ENCODE assay signal across 1 cellular context in genomic region chr20:16729565-16730460, GRCh38.
TF ChIP-seq lines count a peak whose summit lies in the region.

TSS of gene SNRPB2 (plus strand) at chr20:16730026. CDS start at chr20:16731703, 1,677 bp downstream.

TF ChIP-seq in HepG2, 621 proteins besides CTCF, POLR2A, EP300 and RAD21 (continued from another document and continues in another):
- TF ChIP-seq, protein P1, sequence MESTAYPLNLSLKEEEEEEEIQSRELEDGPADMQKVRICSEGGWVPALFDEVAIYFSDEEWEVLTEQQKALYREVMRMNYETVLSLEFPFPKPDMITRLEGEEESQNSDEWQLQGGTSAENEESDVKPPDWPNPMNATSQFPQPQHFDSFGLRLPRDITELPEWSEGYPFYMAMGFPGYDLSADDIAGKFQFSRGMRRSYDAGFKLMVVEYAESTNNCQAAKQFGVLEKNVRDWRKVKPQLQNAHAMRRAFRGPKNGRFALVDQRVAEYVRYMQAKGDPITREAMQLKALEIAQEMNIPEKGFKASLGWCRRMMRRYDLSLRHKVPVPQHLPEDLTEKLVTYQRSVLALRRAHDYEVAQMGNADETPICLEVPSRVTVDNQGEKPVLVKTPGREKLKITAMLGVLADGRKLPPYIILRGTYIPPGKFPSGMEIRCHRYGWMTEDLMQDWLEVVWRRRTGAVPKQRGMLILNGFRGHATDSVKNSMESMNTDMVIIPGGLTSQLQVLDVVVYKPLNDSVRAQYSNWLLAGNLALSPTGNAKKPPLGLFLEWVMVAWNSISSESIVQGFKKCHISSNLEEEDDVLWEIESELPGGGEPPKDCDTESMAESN (CRISPR knock-in tag; conservative IDR thresholded peaks at IDR 0.05): peak; percentile 95
- TF ChIP-seq ZNF329 (CRISPR knock-in tag; IDR thresholded peaks at IDR 0.05; ENCODE audit: low read depth) (peak; percentile 91), SCMH1 (CRISPR knock-in tag; IDR thresholded peaks at IDR 0.05; ENCODE audit: borderline replicate concordance) (no peak), ZNF883 (CRISPR knock-in tag; IDR thresholded peaks at IDR 0.05; ENCODE audit: not compliant biosample characterization) (peak; percentile 97), SSRP1 (CRISPR knock-in tag; IDR thresholded peaks at IDR 0.05) (no peak), HCFC1 (IDR thresholded peaks at IDR 0.05; ENCODE audit: low read depth, low read length) (peak; percentile 96), ZNF644 (CRISPR knock-in tag; IDR thresholded peaks at IDR 0.05; ENCODE audit: low read depth) (peak; percentile 67), EZH2 (conservative IDR thresholded peaks at IDR 0.05; ENCODE audit: low read depth, low read length) (peak; percentile 44; the same call in 1 of the 2 replicates), ZFP36L1 (CRISPR knock-in tag; IDR thresholded peaks at IDR 0.05) (peak; percentile 91; the same call in 1 of the 2 replicates), SIN3B (IDR thresholded peaks at IDR 0.05; ENCODE audit: low read length) (peak; percentile 86; the same call in 1 of the 2 replicates), PATZ1 (CRISPR knock-in tag; IDR thresholded peaks at IDR 0.05) (peak; percentile 76), HMG20A (CRISPR knock-in tag; IDR thresholded peaks at IDR 0.05; ENCODE audit: borderline replicate concordance) (peak; percentile 51), TCF7 (IDR thresholded peaks at IDR 0.05; ENCODE audit: low read depth) (no peak; the same call in 1 of the 2 replicates), ZNF326 (CRISPR knock-in tag; IDR thresholded peaks at IDR 0.05; ENCODE audit: borderline replicate concordance) (no peak), SNAPC5 (CRISPR knock-in tag; IDR thresholded peaks at IDR 0.05; ENCODE audit: borderline replicate concordance) (no peak), ZNF510 (CRISPR knock-in tag; IDR thresholded peaks at IDR 0.05; ENCODE audit: low read depth) (peak; percentile 96), ARID2 (CRISPR knock-in tag; IDR thresholded peaks at IDR 0.05; ENCODE audit: borderline replicate concordance) (0 out of 2 replicates have a peak, but pooled peaks have one; percentile 60), MZF1 (CRISPR knock-in tag; IDR thresholded peaks at IDR 0.05; ENCODE audit: borderline replicate concordance) (no peak), ZNF101 (CRISPR knock-in tag; IDR thresholded peaks at IDR 0.05; ENCODE audit: borderline replicate concordance, low read depth) (peak; percentile 95; the same call in 1 of the 2 replicates), WIZ (CRISPR knock-in tag; IDR thresholded peaks at IDR 0.05) (peak; percentile 99), RELA (CRISPR knock-in tag; IDR thresholded peaks at IDR 0.05) (peak; percentile 96), ZNF138 (CRISPR knock-in tag; IDR thresholded peaks at IDR 0.05; ENCODE audit: low read depth) (peak; percentile 99), ZNF124 (CRISPR knock-in tag; IDR thresholded peaks at IDR 0.05) (peak; percentile 98; the same call in 1 of the 2 replicates), ZNF550 (CRISPR knock-in tag; IDR thresholded peaks at IDR 0.05; ENCODE audit: borderline replicate concordance) (no peak; the same call in none of the 2 replicates), NFIB (CRISPR knock-in tag; IDR thresholded peaks at IDR 0.05; ENCODE audit: borderline replicate concordance) (no peak), SUZ12 (IDR thresholded peaks at IDR 0.05; ENCODE audit: low read depth, low read length) (peak; percentile 25; the same call in 1 of the 2 replicates), FOXJ3 (CRISPR knock-in tag; IDR thresholded peaks at IDR 0.05; ENCODE audit: borderline replicate concordance) (no peak; the same call in 1 of the 2 replicates), CCAR2 (optimal IDR thresholded peaks at IDR 0.05; ENCODE audit: low read depth, low read length) (peak; percentile 98), ZNF451 (CRISPR knock-in tag; IDR thresholded peaks at IDR 0.05) (peak; percentile 88)
- TF ChIP-seq, protein P2, sequence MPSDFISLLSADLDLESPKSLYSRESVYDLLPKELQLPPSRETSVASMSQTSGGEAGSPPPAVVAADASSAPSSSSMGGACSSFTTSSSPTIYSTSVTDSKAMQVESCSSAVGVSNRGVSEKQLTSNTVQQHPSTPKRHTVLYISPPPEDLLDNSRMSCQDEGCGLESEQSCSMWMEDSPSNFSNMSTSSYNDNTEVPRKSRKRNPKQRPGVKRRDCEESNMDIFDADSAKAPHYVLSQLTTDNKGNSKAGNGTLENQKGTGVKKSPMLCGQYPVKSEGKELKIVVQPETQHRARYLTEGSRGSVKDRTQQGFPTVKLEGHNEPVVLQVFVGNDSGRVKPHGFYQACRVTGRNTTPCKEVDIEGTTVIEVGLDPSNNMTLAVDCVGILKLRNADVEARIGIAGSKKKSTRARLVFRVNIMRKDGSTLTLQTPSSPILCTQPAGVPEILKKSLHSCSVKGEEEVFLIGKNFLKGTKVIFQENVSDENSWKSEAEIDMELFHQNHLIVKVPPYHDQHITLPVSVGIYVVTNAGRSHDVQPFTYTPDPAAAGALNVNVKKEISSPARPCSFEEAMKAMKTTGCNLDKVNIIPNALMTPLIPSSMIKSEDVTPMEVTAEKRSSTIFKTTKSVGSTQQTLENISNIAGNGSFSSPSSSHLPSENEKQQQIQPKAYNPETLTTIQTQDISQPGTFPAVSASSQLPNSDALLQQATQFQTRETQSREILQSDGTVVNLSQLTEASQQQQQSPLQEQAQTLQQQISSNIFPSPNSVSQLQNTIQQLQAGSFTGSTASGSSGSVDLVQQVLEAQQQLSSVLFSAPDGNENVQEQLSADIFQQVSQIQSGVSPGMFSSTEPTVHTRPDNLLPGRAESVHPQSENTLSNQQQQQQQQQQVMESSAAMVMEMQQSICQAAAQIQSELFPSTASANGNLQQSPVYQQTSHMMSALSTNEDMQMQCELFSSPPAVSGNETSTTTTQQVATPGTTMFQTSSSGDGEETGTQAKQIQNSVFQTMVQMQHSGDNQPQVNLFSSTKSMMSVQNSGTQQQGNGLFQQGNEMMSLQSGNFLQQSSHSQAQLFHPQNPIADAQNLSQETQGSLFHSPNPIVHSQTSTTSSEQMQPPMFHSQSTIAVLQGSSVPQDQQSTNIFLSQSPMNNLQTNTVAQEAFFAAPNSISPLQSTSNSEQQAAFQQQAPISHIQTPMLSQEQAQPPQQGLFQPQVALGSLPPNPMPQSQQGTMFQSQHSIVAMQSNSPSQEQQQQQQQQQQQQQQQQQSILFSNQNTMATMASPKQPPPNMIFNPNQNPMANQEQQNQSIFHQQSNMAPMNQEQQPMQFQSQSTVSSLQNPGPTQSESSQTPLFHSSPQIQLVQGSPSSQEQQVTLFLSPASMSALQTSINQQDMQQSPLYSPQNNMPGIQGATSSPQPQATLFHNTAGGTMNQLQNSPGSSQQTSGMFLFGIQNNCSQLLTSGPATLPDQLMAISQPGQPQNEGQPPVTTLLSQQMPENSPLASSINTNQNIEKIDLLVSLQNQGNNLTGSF (CRISPR knock-in tag; IDR thresholded peaks at IDR 0.05): peak; percentile 83
- TF ChIP-seq, protein P3, sequence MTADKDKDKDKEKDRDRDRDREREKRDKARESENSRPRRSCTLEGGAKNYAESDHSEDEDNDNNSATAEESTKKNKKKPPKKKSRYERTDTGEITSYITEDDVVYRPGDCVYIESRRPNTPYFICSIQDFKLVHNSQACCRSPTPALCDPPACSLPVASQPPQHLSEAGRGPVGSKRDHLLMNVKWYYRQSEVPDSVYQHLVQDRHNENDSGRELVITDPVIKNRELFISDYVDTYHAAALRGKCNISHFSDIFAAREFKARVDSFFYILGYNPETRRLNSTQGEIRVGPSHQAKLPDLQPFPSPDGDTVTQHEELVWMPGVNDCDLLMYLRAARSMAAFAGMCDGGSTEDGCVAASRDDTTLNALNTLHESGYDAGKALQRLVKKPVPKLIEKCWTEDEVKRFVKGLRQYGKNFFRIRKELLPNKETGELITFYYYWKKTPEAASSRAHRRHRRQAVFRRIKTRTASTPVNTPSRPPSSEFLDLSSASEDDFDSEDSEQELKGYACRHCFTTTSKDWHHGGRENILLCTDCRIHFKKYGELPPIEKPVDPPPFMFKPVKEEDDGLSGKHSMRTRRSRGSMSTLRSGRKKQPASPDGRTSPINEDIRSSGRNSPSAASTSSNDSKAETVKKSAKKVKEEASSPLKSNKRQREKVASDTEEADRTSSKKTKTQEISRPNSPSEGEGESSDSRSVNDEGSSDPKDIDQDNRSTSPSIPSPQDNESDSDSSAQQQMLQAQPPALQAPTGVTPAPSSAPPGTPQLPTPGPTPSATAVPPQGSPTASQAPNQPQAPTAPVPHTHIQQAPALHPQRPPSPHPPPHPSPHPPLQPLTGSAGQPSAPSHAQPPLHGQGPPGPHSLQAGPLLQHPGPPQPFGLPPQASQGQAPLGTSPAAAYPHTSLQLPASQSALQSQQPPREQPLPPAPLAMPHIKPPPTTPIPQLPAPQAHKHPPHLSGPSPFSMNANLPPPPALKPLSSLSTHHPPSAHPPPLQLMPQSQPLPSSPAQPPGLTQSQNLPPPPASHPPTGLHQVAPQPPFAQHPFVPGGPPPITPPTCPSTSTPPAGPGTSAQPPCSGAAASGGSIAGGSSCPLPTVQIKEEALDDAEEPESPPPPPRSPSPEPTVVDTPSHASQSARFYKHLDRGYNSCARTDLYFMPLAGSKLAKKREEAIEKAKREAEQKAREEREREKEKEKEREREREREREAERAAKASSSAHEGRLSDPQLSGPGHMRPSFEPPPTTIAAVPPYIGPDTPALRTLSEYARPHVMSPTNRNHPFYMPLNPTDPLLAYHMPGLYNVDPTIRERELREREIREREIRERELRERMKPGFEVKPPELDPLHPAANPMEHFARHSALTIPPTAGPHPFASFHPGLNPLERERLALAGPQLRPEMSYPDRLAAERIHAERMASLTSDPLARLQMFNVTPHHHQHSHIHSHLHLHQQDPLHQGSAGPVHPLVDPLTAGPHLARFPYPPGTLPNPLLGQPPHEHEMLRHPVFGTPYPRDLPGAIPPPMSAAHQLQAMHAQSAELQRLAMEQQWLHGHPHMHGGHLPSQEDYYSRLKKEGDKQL (CRISPR knock-in tag; IDR thresholded peaks at IDR 0.05; ENCODE audit: low read depth): peak; percentile 75; the same call in 1 of the 2 replicates
- TF ChIP-seq, protein P4, sequence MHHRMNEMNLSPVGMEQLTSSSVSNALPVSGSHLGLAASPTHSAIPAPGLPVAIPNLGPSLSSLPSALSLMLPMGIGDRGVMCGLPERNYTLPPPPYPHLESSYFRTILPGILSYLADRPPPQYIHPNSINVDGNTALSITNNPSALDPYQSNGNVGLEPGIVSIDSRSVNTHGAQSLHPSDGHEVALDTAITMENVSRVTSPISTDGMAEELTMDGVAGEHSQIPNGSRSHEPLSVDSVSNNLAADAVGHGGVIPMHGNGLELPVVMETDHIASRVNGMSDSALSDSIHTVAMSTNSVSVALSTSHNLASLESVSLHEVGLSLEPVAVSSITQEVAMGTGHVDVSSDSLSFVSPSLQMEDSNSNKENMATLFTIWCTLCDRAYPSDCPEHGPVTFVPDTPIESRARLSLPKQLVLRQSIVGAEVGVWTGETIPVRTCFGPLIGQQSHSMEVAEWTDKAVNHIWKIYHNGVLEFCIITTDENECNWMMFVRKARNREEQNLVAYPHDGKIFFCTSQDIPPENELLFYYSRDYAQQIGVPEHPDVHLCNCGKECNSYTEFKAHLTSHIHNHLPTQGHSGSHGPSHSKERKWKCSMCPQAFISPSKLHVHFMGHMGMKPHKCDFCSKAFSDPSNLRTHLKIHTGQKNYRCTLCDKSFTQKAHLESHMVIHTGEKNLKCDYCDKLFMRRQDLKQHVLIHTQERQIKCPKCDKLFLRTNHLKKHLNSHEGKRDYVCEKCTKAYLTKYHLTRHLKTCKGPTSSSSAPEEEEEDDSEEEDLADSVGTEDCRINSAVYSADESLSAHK (CRISPR knock-in tag; IDR thresholded peaks at IDR 0.05; ENCODE audit: borderline replicate concordance): peak; percentile 86; the same call in 1 of the 2 replicates
- TF ChIP-seq, protein P5, sequence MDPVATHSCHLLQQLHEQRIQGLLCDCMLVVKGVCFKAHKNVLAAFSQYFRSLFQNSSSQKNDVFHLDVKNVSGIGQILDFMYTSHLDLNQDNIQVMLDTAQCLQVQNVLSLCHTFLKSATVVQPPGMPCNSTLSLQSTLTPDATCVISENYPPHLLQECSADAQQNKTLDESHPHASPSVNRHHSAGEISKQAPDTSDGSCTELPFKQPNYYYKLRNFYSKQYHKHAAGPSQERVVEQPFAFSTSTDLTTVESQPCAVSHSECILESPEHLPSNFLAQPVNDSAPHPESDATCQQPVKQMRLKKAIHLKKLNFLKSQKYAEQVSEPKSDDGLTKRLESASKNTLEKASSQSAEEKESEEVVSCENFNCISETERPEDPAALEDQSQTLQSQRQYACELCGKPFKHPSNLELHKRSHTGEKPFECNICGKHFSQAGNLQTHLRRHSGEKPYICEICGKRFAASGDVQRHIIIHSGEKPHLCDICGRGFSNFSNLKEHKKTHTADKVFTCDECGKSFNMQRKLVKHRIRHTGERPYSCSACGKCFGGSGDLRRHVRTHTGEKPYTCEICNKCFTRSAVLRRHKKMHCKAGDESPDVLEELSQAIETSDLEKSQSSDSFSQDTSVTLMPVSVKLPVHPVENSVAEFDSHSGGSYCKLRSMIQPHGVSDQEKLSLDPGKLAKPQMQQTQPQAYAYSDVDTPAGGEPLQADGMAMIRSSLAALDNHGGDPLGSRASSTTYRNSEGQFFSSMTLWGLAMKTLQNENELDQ (CRISPR knock-in tag; IDR thresholded peaks at IDR 0.05; ENCODE audit: borderline replicate concordance): peak; percentile 96; the same call in 1 of the 2 replicates
- TF ChIP-seq, protein P6, sequence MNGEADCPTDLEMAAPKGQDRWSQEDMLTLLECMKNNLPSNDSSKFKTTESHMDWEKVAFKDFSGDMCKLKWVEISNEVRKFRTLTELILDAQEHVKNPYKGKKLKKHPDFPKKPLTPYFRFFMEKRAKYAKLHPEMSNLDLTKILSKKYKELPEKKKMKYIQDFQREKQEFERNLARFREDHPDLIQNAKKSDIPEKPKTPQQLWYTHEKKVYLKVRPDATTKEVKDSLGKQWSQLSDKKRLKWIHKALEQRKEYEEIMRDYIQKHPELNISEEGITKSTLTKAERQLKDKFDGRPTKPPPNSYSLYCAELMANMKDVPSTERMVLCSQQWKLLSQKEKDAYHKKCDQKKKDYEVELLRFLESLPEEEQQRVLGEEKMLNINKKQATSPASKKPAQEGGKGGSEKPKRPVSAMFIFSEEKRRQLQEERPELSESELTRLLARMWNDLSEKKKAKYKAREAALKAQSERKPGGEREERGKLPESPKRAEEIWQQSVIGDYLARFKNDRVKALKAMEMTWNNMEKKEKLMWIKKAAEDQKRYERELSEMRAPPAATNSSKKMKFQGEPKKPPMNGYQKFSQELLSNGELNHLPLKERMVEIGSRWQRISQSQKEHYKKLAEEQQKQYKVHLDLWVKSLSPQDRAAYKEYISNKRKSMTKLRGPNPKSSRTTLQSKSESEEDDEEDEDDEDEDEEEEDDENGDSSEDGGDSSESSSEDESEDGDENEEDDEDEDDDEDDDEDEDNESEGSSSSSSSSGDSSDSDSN (CRISPR knock-in tag; IDR thresholded peaks at IDR 0.05): peak; percentile 91
